Comparison of ENCODE assay signal across 39 cellular contexts in genomic region chr1:219038398-219038797, GRCh38.
"Had no signal": no experiment of that assay in that cellular context is flagged by ENCODE, and none has a peak within 500 bp of the region (broad histone marks: within the 10 kb centered on the region; RNA-seq: fewer than 3 reads in every experiment).

No MANE protein-coding gene starts in this region.

- DNase-seq: activated B cell treated with CpG ODN at 0.5 μM for 24 hours; activated CD4-positive, alpha-beta memory T cell treated with anti-CD3 and anti-CD28 coated beads for 36 hours; activated CD4-positive, alpha-beta T cell treated with anti-CD3 and anti-CD28 coated beads for 4 hours; activated CD4-positive, alpha-beta T cell treated with anti-CD3 and anti-CD28 coated beads, Interleukin-2, amount 10 ng/mL, durations not matched to agents 24 days and 14 days; activated CD4-positive, alpha-beta T cell treated with anti-CD3 and anti-CD28 coated beads, Interleukin-2, amount 50 U/mL, for 1 hour; activated CD4-positive, alpha-beta T cell treated with anti-CD3 and anti-CD28 coated beads, Interleukin-2, amount 50 U/mL, for 4 hours; activated CD4-positive, CD25-positive, alpha-beta regulatory T cell treated with anti-CD3 and anti-CD28 coated beads, Interleukin-2, amount 50 U/mL, for 72 hours; activated CD8-positive, alpha-beta memory T cell treated with anti-CD3 and anti-CD28 coated beads, Interleukin-2, amount 50 U/mL, for 4 hours; activated CD8-positive, alpha-beta T cell treated with anti-CD3 and anti-CD28 coated beads for 36 hours; activated effector memory CD4-positive, alpha-beta T cell treated with anti-CD3 and anti-CD28 coated beads, Interleukin-2, amount 50 U/mL, for 16 hours; activated gamma-delta T cell treated with Interleukin-2 at 50 U/mL for 16 hours; activated naive CD4-positive, alpha-beta T cell; activated naive CD4-positive, alpha-beta T cell treated with anti-CD3 and anti-CD28 coated beads for 36 hours; activated naive CD4-positive, alpha-beta T cell treated with anti-CD3 and anti-CD28 coated beads, Interleukin-2, amount 50 U/mL, for 16 hours; activated naive CD8-positive, alpha-beta T cell treated with anti-CD3 and anti-CD28 coated beads for 36 hours; activated T-cell treated with anti-CD3 and anti-CD28 coated beads for 4 hours; activated T-cell treated with anti-CD3 and anti-CD28 coated beads, Interleukin-2, amount 50 U/mL, for 1 hour; activated T-cell treated with anti-CD3 and anti-CD28 coated beads, Interleukin-2, amount 50 U/mL, for 4 hours; activated T-cell treated with anti-CD3 and anti-CD28 coated beads, Interleukin-2, amount 50 U/mL, for 72 hours; adrenal gland; amniotic stem cell; aorta; body of pancreas; brain microvascular endothelial cell; caudate nucleus; cerebellar nuclear complex; T-helper 1 cell; T-helper 2 cell; T-helper 9 cell had no signal

- H3K27me3 ChIP-seq: adrenal gland, body of pancreas, brain microvascular endothelial cell, breast epithelium had no signal

- ATAC-seq: activated CD8-positive, alpha-beta T cell treated with anti-CD3 and anti-CD28 coated beads for 36 hours; activated naive CD4-positive, alpha-beta T cell treated with anti-CD3 and anti-CD28 coated beads, Interleukin-2, amount 50 U/mL, for 72 hours; activated T-cell treated with anti-CD3 and anti-CD28 coated beads, Interleukin-2, amount 50 U/mL, for 4 hours; activated T-cell treated with anti-CD3 and anti-CD28 coated beads, Interleukin-2, amount 50 U/mL, for 72 hours; activated T-helper 17 cell treated with anti-CD3 and anti-CD28 coated beads, Interleukin-2, amount 50 U/mL, for 72 hours; body of pancreas had no signal

- H3K27ac Mint-ChIP-seq: activated B cell treated with CpG ODN at 0.5 μM for 24 hours; activated CD4-positive, alpha-beta memory T cell treated with anti-CD3 and anti-CD28 coated beads for 36 hours; activated CD4-positive, alpha-beta T cell treated with anti-CD3 and anti-CD28 coated beads, Interleukin-2, amount 10 ng/mL, durations not matched to agents 24 days and 14 days; activated CD8-positive, alpha-beta T cell treated with anti-CD3 and anti-CD28 coated beads for 36 hours; activated naive CD4-positive, alpha-beta T cell treated with anti-CD3 and anti-CD28 coated beads for 36 hours; activated naive CD4-positive, alpha-beta T cell treated with anti-CD3 and anti-CD28 coated beads, Interleukin-2, amount 50 U/mL, for 72 hours; activated naive CD8-positive, alpha-beta T cell treated with anti-CD3 and anti-CD28 coated beads for 36 hours; activated T-cell treated with anti-CD3 and anti-CD28 coated beads, Interleukin-2, amount 50 U/mL, for 72 hours; activated T-helper 1 cell treated with anti-CD3 and anti-CD28 coated beads, Interleukin-12 subunit alpha, Interleukin-12 subunit beta, Interleukin-2, Interleukin-4 antibody, amounts not matched to agents 30 ng/mL and 10 ng/mL and 1 ng/mL, durations not matched to agents 14 hours and 24 hours and 36 hours; activated T-helper 17 cell treated with anti-CD3 and anti-CD28 coated beads, Interleukin-2, amount 50 U/mL, for 72 hours; T-helper 1 cell treated with Interleukin-12 subunit alpha and Interleukin-12 subunit beta and Interleukin-4 antibody, amounts not matched to agents 30 μg/mL and 1 μg/mL, for 36 hours; T-helper 2 cell treated with Interferon-gamma antibody and Interleukin-4, amounts not matched to agents 5 μg/mL and 100 μg/mL, for 36 hours had no signal

- H3K4me1 ChIP-seq: adrenal gland, breast epithelium had no signal

- FAIRE-seq: astrocyte, TTC549 had no signal

- H3K9me3 Mint-ChIP-seq: activated B cell treated with CpG ODN at 0.5 μM for 24 hours; activated CD4-positive, alpha-beta T cell treated with anti-CD3 and anti-CD28 coated beads, Interleukin-2, amount 10 ng/mL, durations not matched to agents 24 days and 14 days; activated CD8-positive, alpha-beta T cell treated with anti-CD3 and anti-CD28 coated beads for 36 hours; activated naive CD4-positive, alpha-beta T cell treated with anti-CD3 and anti-CD28 coated beads for 36 hours; activated naive CD4-positive, alpha-beta T cell treated with anti-CD3 and anti-CD28 coated beads, Interleukin-2, amount 50 U/mL, for 72 hours; activated naive CD8-positive, alpha-beta T cell treated with anti-CD3 and anti-CD28 coated beads for 36 hours; activated T-cell treated with anti-CD3 and anti-CD28 coated beads, Interleukin-2, amount 50 U/mL, for 4 hours; activated T-helper 1 cell treated with anti-CD3 and anti-CD28 coated beads, Interleukin-12 subunit alpha, Interleukin-12 subunit beta, Interleukin-2, Interleukin-4 antibody, amounts not matched to agents 30 ng/mL and 10 ng/mL and 1 ng/mL, durations not matched to agents 14 hours and 24 hours and 36 hours; T-helper 1 cell treated with Interleukin-12 subunit alpha and Interleukin-12 subunit beta and Interleukin-4 antibody, amounts not matched to agents 30 μg/mL and 1 μg/mL, for 36 hours; T-helper 2 cell treated with Interferon-gamma antibody and Interleukin-4, amounts not matched to agents 5 μg/mL and 100 μg/mL, for 36 hours had no signal

- H3K36me3 ChIP-seq: adrenal gland, brain microvascular endothelial cell, breast epithelium had no signal

- H3K27ac ChIP-seq: adrenal gland, body of pancreas, brain microvascular endothelial cell, breast epithelium, VCaP had no signal

- H3K4me3 ChIP-seq: adrenal gland, body of pancreas, breast epithelium had no signal

- H3K27me3 Mint-ChIP-seq: activated B cell treated with CpG ODN at 0.5 μM for 24 hours; activated CD4-positive, alpha-beta memory T cell treated with anti-CD3 and anti-CD28 coated beads for 36 hours; activated CD4-positive, alpha-beta T cell treated with anti-CD3 and anti-CD28 coated beads, Interleukin-2, amount 10 ng/mL, durations not matched to agents 24 days and 14 days; activated CD8-positive, alpha-beta T cell treated with anti-CD3 and anti-CD28 coated beads for 36 hours; activated naive CD8-positive, alpha-beta T cell treated with anti-CD3 and anti-CD28 coated beads for 36 hours; activated T-helper 17 cell treated with anti-CD3 and anti-CD28 coated beads, Interleukin-2, amount 50 U/mL, for 72 hours; central memory CD8-positive, alpha-beta T cell had no signal

- H3K4me1 Mint-ChIP-seq: activated B cell treated with CpG ODN at 0.5 μM for 24 hours; activated CD4-positive, alpha-beta T cell treated with anti-CD3 and anti-CD28 coated beads, Interleukin-2, amount 10 ng/mL, durations not matched to agents 24 days and 14 days; activated naive CD8-positive, alpha-beta T cell treated with anti-CD3 and anti-CD28 coated beads for 36 hours; activated T-helper 17 cell treated with anti-CD3 and anti-CD28 coated beads, Interleukin-2, amount 50 U/mL, for 72 hours; central memory CD8-positive, alpha-beta T cell had no signal

- H3K4me3 Mint-ChIP-seq: activated B cell treated with CpG ODN at 0.5 μM for 24 hours; activated CD4-positive, alpha-beta memory T cell treated with anti-CD3 and anti-CD28 coated beads for 36 hours; activated CD4-positive, alpha-beta T cell treated with anti-CD3 and anti-CD28 coated beads, Interleukin-2, amount 10 ng/mL, durations not matched to agents 24 days and 14 days; activated CD8-positive, alpha-beta T cell treated with anti-CD3 and anti-CD28 coated beads for 36 hours; activated naive CD4-positive, alpha-beta T cell treated with anti-CD3 and anti-CD28 coated beads for 36 hours; activated naive CD8-positive, alpha-beta T cell treated with anti-CD3 and anti-CD28 coated beads for 36 hours; activated T-cell treated with anti-CD3 and anti-CD28 coated beads, Interleukin-2, amount 50 U/mL, for 4 hours; activated T-cell treated with anti-CD3 and anti-CD28 coated beads, Interleukin-2, amount 50 U/mL, for 72 hours; activated T-helper 1 cell treated with anti-CD3 and anti-CD28 coated beads, Interleukin-12 subunit alpha, Interleukin-12 subunit beta, Interleukin-2, Interleukin-4 antibody, amounts not matched to agents 30 ng/mL and 10 ng/mL and 1 ng/mL, durations not matched to agents 14 hours and 24 hours and 36 hours; activated T-helper 17 cell treated with anti-CD3 and anti-CD28 coated beads, Interleukin-2, amount 50 U/mL, for 72 hours; central memory CD8-positive, alpha-beta T cell; T-helper 1 cell treated with Interleukin-12 subunit alpha and Interleukin-12 subunit beta and Interleukin-4 antibody, amounts not matched to agents 30 μg/mL and 1 μg/mL, for 36 hours; T-helper 2 cell treated with Interferon-gamma antibody and Interleukin-4, amounts not matched to agents 5 μg/mL and 100 μg/mL, for 36 hours had no signal

- H3K9me3 ChIP-seq: adrenal gland, body of pancreas, breast epithelium had no signal

- H3K36me3 Mint-ChIP-seq: activated CD4-positive, alpha-beta memory T cell treated with anti-CD3 and anti-CD28 coated beads for 36 hours; activated naive CD4-positive, alpha-beta T cell treated with anti-CD3 and anti-CD28 coated beads, Interleukin-2, amount 50 U/mL, for 72 hours; activated naive CD8-positive, alpha-beta T cell treated with anti-CD3 and anti-CD28 coated beads for 36 hours had no signal
